ENCODE assay signal across 22 cellular contexts in the genomic region with DNA sequence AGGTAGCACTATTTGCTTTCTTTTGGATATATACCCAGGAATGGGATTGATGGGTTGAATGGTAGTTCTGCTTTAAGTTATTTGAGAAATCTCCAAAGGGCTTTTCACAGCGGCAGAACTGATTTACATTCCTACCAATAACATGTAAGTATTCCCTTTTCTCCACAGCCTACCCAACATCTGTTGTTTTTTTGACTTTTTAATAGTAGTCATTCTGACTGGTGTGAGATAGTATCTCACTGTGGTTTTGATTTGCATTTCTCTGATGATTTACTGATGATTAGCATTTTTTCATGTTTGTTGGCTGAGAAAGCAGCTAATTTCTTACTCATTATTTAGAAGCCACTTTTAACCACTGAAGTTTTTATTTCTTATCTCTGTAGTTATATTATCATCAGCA.
"Had no signal": no experiment of that assay in that cellular context is flagged by ENCODE, and none has a peak within 500 bp of the region (broad histone marks: within the 10 kb centered on the region; RNA-seq: fewer than 3 reads in every experiment).

No MANE protein-coding gene starts in this region.

- H3K27ac Mint-ChIP-seq: activated naive CD4-positive, alpha-beta T cell treated with anti-CD3 and anti-CD28 coated beads, Interleukin-2, amount 50 U/mL, for 24 hours; brain; memory B cell; naive B cell; progenitor cell of endocrine pancreas had no signal

- H3K36me3 Mint-ChIP-seq: activated naive CD4-positive, alpha-beta T cell treated with anti-CD3 and anti-CD28 coated beads, Interleukin-2, amount 50 U/mL, for 24 hours; brain; memory B cell; naive B cell had no signal

- H3K4me3 ChIP-seq: adrenal gland, coronary artery, gastrocnemius medialis, heart left ventricle, tibial nerve had no signal

- H3K36me3 ChIP-seq: adrenal gland, gastrocnemius medialis, heart left ventricle, tibial nerve, WERI-Rb-1 had no signal

- H3K4me1 Mint-ChIP-seq: activated naive CD4-positive, alpha-beta T cell treated with anti-CD3 and anti-CD28 coated beads, Interleukin-2, amount 50 U/mL, for 24 hours; brain; central memory CD8-positive, alpha-beta T cell; memory B cell; naive B cell had no signal

- H3K4me3 Mint-ChIP-seq: activated naive CD4-positive, alpha-beta T cell treated with anti-CD3 and anti-CD28 coated beads, Interleukin-2, amount 50 U/mL, for 24 hours; brain; central memory CD8-positive, alpha-beta T cell; memory B cell; naive B cell; neural crest cell had no signal

- H3K27me3 Mint-ChIP-seq: central memory CD8-positive, alpha-beta T cell; memory B cell; naive B cell; progenitor cell of endocrine pancreas had no signal

- DNase-seq: activated CD4-positive, alpha-beta T cell treated with anti-CD3 and anti-CD28 coated beads for 1 hour; activated CD8-positive, alpha-beta memory T cell treated with anti-CD3 and anti-CD28 coated beads for 24 hours; activated CD8-positive, alpha-beta memory T cell treated with anti-CD3 and anti-CD28 coated beads, Interleukin-2, amount 50 U/mL, for 48 hours; activated effector memory CD4-positive, alpha-beta T cell treated with Interleukin-2 at 50 U/mL for 16 hours; activated T-cell treated with anti-CD3 and anti-CD28 coated beads, Interleukin-2, amount 50 U/mL, for 48 hours; adrenal gland; gastrocnemius medialis; heart left ventricle; kidney glomerular epithelial cell; left ventricle myocardium superior; naive B cell; stimulated activated naive CD8-positive, alpha-beta T cell treated with anti-CD3 and anti-CD28 coated beads, Interleukin-15, Interleukin-2, amounts not matched to agents 100 U/mL and 50 U/mL, for 24 hours; substantia nigra; WERI-Rb-1 had no signal

- H3K9me3 Mint-ChIP-seq: activated naive CD4-positive, alpha-beta T cell treated with anti-CD3 and anti-CD28 coated beads, Interleukin-2, amount 50 U/mL, for 24 hours; central memory CD8-positive, alpha-beta T cell; memory B cell; naive B cell had no signal

- H3K9me3 ChIP-seq: adrenal gland, gastrocnemius medialis, tibial nerve had no signal

- ATAC-seq: gastrocnemius medialis; heart left ventricle; left ventricle myocardium superior; stimulated activated naive CD8-positive, alpha-beta T cell treated with anti-CD3 and anti-CD28 coated beads, Interleukin-15, Interleukin-2, amounts not matched to agents 100 U/mL and 50 U/mL, for 24 hours had no signal

- H3K27ac ChIP-seq: adrenal gland, coronary artery, gastrocnemius medialis, heart left ventricle, tibial nerve, WERI-Rb-1 had no signal

- H3K4me1 ChIP-seq: adrenal gland, gastrocnemius medialis had no signal

- H3K27me3 ChIP-seq: adrenal gland, gastrocnemius medialis, heart left ventricle, tibial nerve had no signal
